ENCODE assay signal across 8 cellular contexts in the genomic region with DNA sequence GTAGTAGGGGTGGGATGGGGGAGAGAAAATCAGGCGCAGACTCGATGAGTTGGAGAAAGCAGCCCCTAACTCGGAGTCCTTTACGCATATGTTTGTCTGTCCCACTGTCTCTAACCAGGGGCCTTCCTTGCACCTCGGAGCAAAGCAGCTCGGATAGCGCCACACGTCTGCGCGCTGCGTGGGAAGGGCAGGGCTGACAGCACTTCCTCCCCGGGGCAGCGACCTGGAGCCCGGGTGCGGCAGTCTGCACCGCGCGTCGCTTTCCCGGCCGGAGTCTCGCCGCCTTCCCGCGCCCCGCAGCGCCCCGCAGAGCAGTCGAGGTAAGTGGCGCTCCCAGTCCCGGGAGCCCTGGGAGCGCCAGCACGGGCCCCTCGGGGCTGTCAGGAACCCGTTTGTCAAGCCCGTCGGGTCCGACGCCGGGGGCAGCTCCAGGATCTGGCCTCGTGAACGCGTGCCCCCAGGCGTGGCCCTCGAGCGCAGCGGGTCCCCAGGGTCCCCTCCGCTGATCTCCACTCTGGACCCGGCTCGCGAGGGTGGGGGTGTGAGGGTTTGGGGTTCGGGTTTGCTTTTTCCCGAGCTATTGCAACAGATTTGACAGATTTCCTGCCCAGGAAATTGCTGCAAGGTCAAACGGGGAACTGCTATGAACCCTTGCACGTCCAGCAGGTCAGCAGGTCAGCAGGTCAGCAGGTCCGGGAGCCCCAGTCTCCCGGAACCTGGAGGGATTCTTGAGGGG. TPM values are rescaled to one million over a fixed set of nuclear protein-coding genes. Genes with fewer than 3 reads are reported as not detected.
DNase-seq lines count a peak whose midpoint lies in the region; ATAC-seq and TF ChIP-seq lines count a peak whose summit lies in the region.

No MANE protein-coding gene starts in this region.

- H2AK5ac ChIP-seq in IMR-90 (ENCODE audit: low read depth, low read length): no peak overlapping the region

- no peak overlapping the region for H3K4ac ChIP-seq in IMR-90 (ENCODE audit: low read depth, low read length)

- no peaks in the 10 kb centered on the region for H3K79me2 ChIP-seq in PC-9 (ENCODE audit: low read depth)

- no peaks in the 10 kb centered on the region for H3K79me1 ChIP-seq in IMR-90 (ENCODE audit: low read depth in 1 of 2, low read length in 2 of 2)

- peak; percentile 45 for DNase-seq in AG10803 (ENCODE audit: low read depth)
- no peak for DNase-seq in IMR-90
- peak; percentile 39 for DNase-seq in activated CD8-positive, alpha-beta memory T cell treated with anti-CD3 and anti-CD28 coated beads, Interleukin-2, amount 50 U/mL, for 24 hours (ENCODE audit: extremely low read depth)
- DNase-seq in fibroblast of villous mesenchyme (ENCODE audit: low read depth): no peak
- DNase-seq in DMS79 (lab: John Stamatoyannopoulos, UW): no peak
- no peak for DNase-seq in PC-9

- TF ChIP-seq POLR2A in IMR-90 (IDR thresholded peaks at IDR 0.05; ENCODE audit: low read depth, low read length): no peak

- peak; percentile 53 for ATAC-seq in GM19463 (IDR thresholded peaks at IDR 0.05; ENCODE audit: unreplicated experiment)
- no peak for ATAC-seq in IMR-90 (ENCODE audit: low read depth)

- in situ Hi-C loops in IMR-90 (cut with MboI; ENCODE audit: low sequenced_read_pairs): no loop called here

- no peak overlapping the region for H2BK5ac ChIP-seq in IMR-90 (ENCODE audit: low read depth, low read length, poor library complexity, severe bottlenecking)

- dilution Hi-C loops in IMR-90 (cut with HindIII; ENCODE audit: low sequenced_read_pairs, unreplicated experiment): no loop called here

- H3K27ac ChIP-seq in IMR-90 (ENCODE audit: insufficient read depth, low read length): no peak overlapping the region
- H3K27ac ChIP-seq in rectal smooth muscle tissue (ENCODE audit: low read depth, low read length): no peak overlapping the region
- H3K27ac ChIP-seq in PC-9: no peak overlapping the region

- H3K36me3 ChIP-seq in IMR-90 (ENCODE audit: control insufficient read depth, insufficient read depth, low read length): no peaks in the 10 kb centered on the region
- no peaks in the 10 kb centered on the region for H3K36me3 ChIP-seq in rectal smooth muscle tissue (ENCODE audit: control insufficient read depth, insufficient read depth, low read length)
- no peaks in the 10 kb centered on the region for H3K36me3 ChIP-seq in PC-9 (ENCODE audit: low read depth)

- no peaks in the 10 kb centered on the region for H3K4me1 ChIP-seq in IMR-90 (ENCODE audit: control insufficient read depth, insufficient read depth, low read length)
- no peaks in the 10 kb centered on the region for H3K4me1 ChIP-seq in rectal smooth muscle tissue (ENCODE audit: control insufficient read depth, insufficient read depth, low read length)
- no peaks in the 10 kb centered on the region for H3K4me1 ChIP-seq in PC-9 (replicated peaks; ENCODE audit: insufficient read depth)

- peaks cover 9% of the 10 kb centered on the region for H3K9me3 ChIP-seq in IMR-90 (ENCODE audit: control insufficient read depth, insufficient read depth, low read length)
- H3K9me3 ChIP-seq in PC-9 (ENCODE audit: insufficient read depth, low read depth): no peaks in the 10 kb centered on the region

- no peak overlapping the region for H3K14ac ChIP-seq in IMR-90 (replicated peaks; ENCODE audit: low read depth, low read length)

- no peak overlapping the region for H3K23ac ChIP-seq in IMR-90 (ENCODE audit: low read depth, low read length)

- TF ChIP-seq RAD21 in IMR-90 (IDR thresholded peaks at IDR 0.05; ENCODE audit: low read length): no peak

- CTCF ChIA-PET in IMR-90 (lab: Yijun Ruan, JAX): no interaction called here
- CTCF ChIA-PET in PC-9 (lab: Charles Lee): no interaction called here

- TF ChIP-seq CTCF in AG10803 (conservative IDR thresholded peaks at IDR 0.05; ENCODE audit: low read length) (no peak), IMR-90 (conservative IDR thresholded peaks at IDR 0.05; ENCODE audit: low read depth, low read length) (no peak), fibroblast of villous mesenchyme (IDR thresholded peaks at IDR 0.05; ENCODE audit: insufficient read depth, low read depth, low read length) (no peak), PC-9 (conservative IDR thresholded peaks at IDR 0.05) (no peak)

- POLR2A ChIA-PET in IMR-90 (lab: Charles Lee; ENCODE audit: unreplicated experiment): no interaction called here
- POLR2A ChIA-PET in PC-9 (lab: Charles Lee; ENCODE audit: unreplicated experiment): no interaction called here

- no peaks in the 10 kb centered on the region for H3F3A ChIP-seq in PC-9 (ENCODE audit: insufficient read depth, low read depth)

- no peak overlapping the region for H3K9ac ChIP-seq in IMR-90 (ENCODE audit: low read depth, low read length)
- H3K9ac ChIP-seq in rectal smooth muscle tissue (ENCODE audit: low read length): peak overlapping the region; percentile 13

- no peaks in the 10 kb centered on the region for H4K20me1 ChIP-seq in IMR-90 (ENCODE audit: insufficient read depth, low read length)
- no peaks in the 10 kb centered on the region for H4K20me1 ChIP-seq in PC-9 (ENCODE audit: insufficient read depth)

- H2BK120ac ChIP-seq in IMR-90 (ENCODE audit: low read depth, low read length): no peak overlapping the region

- H2BK20ac ChIP-seq in IMR-90 (ENCODE audit: low read depth, low read length): no peak overlapping the region

- 8% methylated on average over 32 of the region's 57 CpGs; no CpG with 5 or more reads in 1 of the 2 experiments for WGBS in IMR-90 (ENCODE audit: extremely low coverage in 2 of 2, insufficient read length in 1 of 2), 2 experiments

- no peaks in the 10 kb centered on the region for H3K9me1 ChIP-seq in IMR-90 (ENCODE audit: insufficient read depth, low read length)

- intact Hi-C loops in IMR-90 (cut with micrococcal nuclease) (no loop called here), PC-9 (cut with micrococcal nuclease; ENCODE audit: unreplicated experiment) (no loop called here)

- peak overlapping the region; percentile 68 for H3K4me3 ChIP-seq in AG10803 (ENCODE audit: low read length)
- H3K4me3 ChIP-seq in IMR-90 (ENCODE audit: insufficient read depth, low read depth, low read length): no peak overlapping the region
- H3K4me3 ChIP-seq in fibroblast of villous mesenchyme (ENCODE audit: low read depth, low read length): peak overlapping the region; percentile 41
- H3K4me3 ChIP-seq in rectal smooth muscle tissue (ENCODE audit: low read length): peak overlapping the region; percentile 22
- no peak overlapping the region for H3K4me3 ChIP-seq in PC-9

- no peak overlapping the region for H4K5ac ChIP-seq in IMR-90 (ENCODE audit: low read depth, low read length)

- H2AK9ac ChIP-seq in IMR-90 (replicated peaks; ENCODE audit: low read depth, low read length, poor library complexity): no peak overlapping the region

- H2AFZ ChIP-seq in IMR-90 (replicated peaks; ENCODE audit: low read length, poor library complexity) (peak overlapping the region; percentile 23), PC-9 (no peak overlapping the region)

- H3K4me2 ChIP-seq in IMR-90 (ENCODE audit: low read depth, low read length) (no peak overlapping the region), PC-9 (no peak overlapping the region)

- H4K8ac ChIP-seq in IMR-90 (ENCODE audit: low read depth in 2 of 2, low read length in 2 of 2): no peak overlapping the region

- H3K27me3 ChIP-seq in IMR-90 (ENCODE audit: control insufficient read depth, insufficient read depth, low read length) (no peaks in the 10 kb centered on the region), rectal smooth muscle tissue (ENCODE audit: control insufficient read depth, insufficient read depth, low read length) (no peaks in the 10 kb centered on the region), PC-9 (ENCODE audit: insufficient read depth, low read depth) (peaks cover 19% of the 10 kb centered on the region)

- no peak overlapping the region for H2BK15ac ChIP-seq in IMR-90 (ENCODE audit: low read depth, low read length)

- H4K91ac ChIP-seq in IMR-90 (ENCODE audit: insufficient read depth, low read depth, low read length): no peak overlapping the region

- no peak overlapping the region for H3K56ac ChIP-seq in IMR-90 (ENCODE audit: extremely low read depth, insufficient read depth, low read length)

- BruUV-seq in IMR-90 (replicated peaks; lab: Mats Ljungman, UMichigan): no TSS peak
- BruUV-seq in PC-9 (replicated peaks; lab: Mats Ljungman, UMichigan): no TSS peak

- no peaks in the 10 kb centered on the region for H3K9me2 ChIP-seq in PC-9 (ENCODE audit: insufficient read depth)

- H3K18ac ChIP-seq in IMR-90 (ENCODE audit: low read depth, low read length): no peak overlapping the region

TF ChIP-seq in IMR-90, 13 proteins besides CTCF, POLR2A, EP300 and RAD21:
- TF ChIP-seq MAFK (IDR thresholded peaks at IDR 0.05; ENCODE audit: low read depth, low read length) (no peak), MAZ (IDR thresholded peaks at IDR 0.05; ENCODE audit: borderline replicate concordance, low read depth, low read length) (no peak), CEBPB (IDR thresholded peaks at IDR 0.05; ENCODE audit: low read depth, low read length) (no peak), FOS (IDR thresholded peaks at IDR 0.05; ENCODE audit: low read depth, low read length) (no peak), RFX5 (IDR thresholded peaks at IDR 0.05; ENCODE audit: low read depth, low read length) (no peak), NFE2L2 (IDR thresholded peaks at IDR 0.05; ENCODE audit: low read depth, low read length) (no peak)
- TF ChIP-seq, protein P1, sequence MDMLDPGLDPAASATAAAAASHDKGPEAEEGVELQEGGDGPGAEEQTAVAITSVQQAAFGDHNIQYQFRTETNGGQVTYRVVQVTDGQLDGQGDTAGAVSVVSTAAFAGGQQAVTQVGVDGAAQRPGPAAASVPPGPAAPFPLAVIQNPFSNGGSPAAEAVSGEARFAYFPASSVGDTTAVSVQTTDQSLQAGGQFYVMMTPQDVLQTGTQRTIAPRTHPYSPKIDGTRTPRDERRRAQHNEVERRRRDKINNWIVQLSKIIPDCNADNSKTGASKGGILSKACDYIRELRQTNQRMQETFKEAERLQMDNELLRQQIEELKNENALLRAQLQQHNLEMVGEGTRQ (IDR thresholded peaks at IDR 0.05; ENCODE audit: low read depth, low read length): no peak

RNA-seq across cellular contexts. Expression of a gene that starts 0.6 kb away (rescaled TPM):
- not detected in 2 replicates for total RNA-seq in IMR-90 (2012; rRNA removed)
- not detected in 2 replicates for polyA plus RNA-seq in IMR-90 (2012; rRNA removed)
- polyA plus RNA-seq in IMR-90 (2012; cell fraction: cytosol; rRNA removed): not detected in 2 replicates
- polyA plus RNA-seq in IMR-90 (2012; cell fraction: nucleus; rRNA removed; ENCODE audit: low replicate concordance): not detected in 2 replicates
- 3.2 and 4.3 TPM in 2 replicates for total RNA-seq in fibroblast of villous mesenchyme
- not detected in 2 replicates for total RNA-seq in PC-9 (2021)

Comparison
In these comparisons a context has a peak if more than half of its experiments do, and no peak if none do; other contexts are left out.
1. DNase-seq: peak in AG10803 (single experiment) and activated CD8-positive, alpha-beta memory T cell treated with anti-CD3 and anti-CD28 coated beads, Interleukin-2, amount 50 U/mL, for 24 hours (single experiment); none in IMR-90 (single experiment), fibroblast of villous mesenchyme (single experiment), DMS79 (single experiment) and PC-9 (0 of 2).
2. H3K4me3 ChIP-seq: peak in AG10803 (single experiment), fibroblast of villous mesenchyme (single experiment) and rectal smooth muscle tissue (single experiment); none in IMR-90 (single experiment) and PC-9 (single experiment).